In the genomic region with DNA sequence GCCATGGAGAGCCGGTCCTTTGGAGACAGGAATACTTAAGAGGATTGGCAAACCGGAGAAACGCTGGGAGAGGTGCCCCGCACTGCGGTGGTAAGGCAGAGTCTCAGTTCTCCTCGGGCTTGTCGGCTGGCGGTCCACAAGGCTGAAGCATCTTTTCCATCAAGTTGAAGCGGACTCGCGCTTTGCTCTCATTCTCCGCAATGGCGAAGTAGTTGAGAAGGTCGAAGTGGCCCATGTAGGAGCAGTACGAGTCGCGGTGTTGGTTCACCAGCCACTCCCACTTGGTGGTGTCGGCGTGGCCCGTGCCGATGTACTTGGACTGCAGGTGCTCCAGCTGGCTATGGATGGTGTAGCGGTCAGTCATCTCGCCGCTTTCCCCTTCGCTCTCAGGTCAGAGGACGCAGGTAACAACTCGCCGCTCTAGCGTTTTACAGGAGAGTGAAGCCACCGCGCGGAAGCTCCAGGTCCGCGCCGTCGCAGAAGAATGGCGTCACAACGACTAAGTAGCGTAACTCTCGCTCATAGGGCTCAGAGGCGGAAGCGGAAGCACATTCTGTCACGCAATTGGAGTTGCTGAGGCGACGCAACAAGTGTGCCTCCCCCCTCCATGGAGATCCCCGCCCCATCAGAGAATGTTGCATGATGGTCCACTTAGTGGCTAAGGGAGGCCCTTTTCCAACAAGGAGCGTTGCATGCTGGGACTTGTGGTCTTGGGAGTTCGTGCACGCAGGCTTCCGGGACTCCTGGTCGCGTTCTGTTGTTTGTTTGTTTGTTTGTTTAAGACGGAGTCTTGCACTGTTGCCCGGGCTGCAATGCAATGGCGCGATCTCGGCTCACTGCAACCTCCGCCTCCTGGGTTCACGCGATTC, we compare ENCODE assay signal across 8 cellular contexts. TPM values are rescaled to one million over a fixed set of nuclear protein-coding genes. Genes with fewer than 3 reads are reported as not detected.
DNase-seq lines count a peak whose midpoint lies in the region; ATAC-seq and TF ChIP-seq lines count a peak whose summit lies in the region.

A gene (minus strand): TSS at position 440 of the 869 bp plus-strand sequence. CDS start 76 bp downstream, at position 364.

- H2AFZ ChIP-seq in mammary epithelial cell (ENCODE audit: low read depth, low read length), result peak within 1 kb of the TSS; percentile 95

- DNase-seq in ACHN, result peak; percentile 99
- peak; percentile 98 for DNase-seq in NCI-H2227 (lab: John Stamatoyannopoulos, UW; ENCODE audit: unreplicated experiment)
- DNase-seq in WERI-Rb-1, result peak; percentile 99
- peak; percentile 100 for DNase-seq in mammary epithelial cell

- H3K27me3 ChIP-seq in WERI-Rb-1 (ENCODE audit: insufficient read depth, low read depth, severe bottlenecking) (no peaks in the 10 kb centered on the region), mammary epithelial cell (ENCODE audit: insufficient read depth, low read length) (no peaks in the 10 kb centered on the region), skeletal muscle tissue (ENCODE audit: control insufficient read depth in 3 of 3, insufficient read depth in 3 of 3, low read length in 3 of 3) (no peaks in the 10 kb centered on the region)

- 0% methylated on average over 35 of the region's 60 CpGs for WGBS in mammary epithelial cell (ENCODE audit: low coverage, missing lambda C conversion rate)

- H3K9me3 ChIP-seq in WERI-Rb-1 (ENCODE audit: severe bottlenecking) (no peaks in the 10 kb centered on the region), mammary epithelial cell (replicated peaks; ENCODE audit: insufficient read depth, low read length) (no peaks in the 10 kb centered on the region), iPS-18c (ENCODE audit: control insufficient read depth, insufficient read depth, low read length) (peaks cover 2% of the 10 kb centered on the region), skeletal muscle tissue (ENCODE audit: control insufficient read depth in 3 of 3, low read length in 3 of 3) (no peaks in the 10 kb centered on the region)

- CTCF ChIA-PET in mammary epithelial cell (lab: Charles Lee; ENCODE audit: low non-redundant PET), result no interaction called here

- H3K27ac ChIP-seq in WERI-Rb-1 (peak within 1 kb of the TSS; percentile 66), mammary epithelial cell (ENCODE audit: insufficient read depth, low read depth, low read length) (peak within 1 kb of the TSS; percentile 77), skeletal muscle tissue (ENCODE audit: low read depth, low read length) (peak within 1 kb of the TSS; percentile 77)

- BruUV-seq in mammary epithelial cell (replicated peaks; lab: Mats Ljungman, UMichigan), result TSS peak; percentile 95

- in situ Hi-C loops in ACHN (cut with HindIII; ENCODE audit: low pct_ligation_motif_present, low pct_unique_long_range_greater_than_20kb, low sequenced_read_pairs) (no loop called here), mammary epithelial cell (cut with MboI; ENCODE audit: low sequenced_read_pairs in 2 of 2) (loop anchor here in 1 of 2 donors (5.0 kb wide), 1 partner anchor 122 kb away; no protein-coding TSS in a partner anchor)

- TF ChIP-seq CTCF in WERI-Rb-1 (IDR thresholded peaks at IDR 0.05; ENCODE audit: low read depth, low read length), result no peak
- no peak for TF ChIP-seq CTCF in mammary epithelial cell (conservative IDR thresholded peaks at IDR 0.05 in 1 of 2, IDR thresholded peaks at IDR 0.05 in 1 of 2; ENCODE audit: extremely low read depth in 1 of 2, insufficient read depth in 1 of 2, low read depth in 1 of 2, low read length in 2 of 2)

- no peaks in the 10 kb centered on the region for H4K20me1 ChIP-seq in mammary epithelial cell (ENCODE audit: insufficient read depth, low read length)

- H3K36me3 ChIP-seq in WERI-Rb-1 (no peaks in the 10 kb centered on the region; the same call in 1 of the 2 replicates), mammary epithelial cell (ENCODE audit: insufficient read depth, low read length) (no peaks in the 10 kb centered on the region), skeletal muscle tissue (ENCODE audit: control insufficient read depth in 3 of 3, insufficient read depth in 3 of 3, low read length in 3 of 3) (peaks cover 0 to 3% (median 0%) of the 10 kb centered on the region in 3 donors)

- ATAC-seq in GM18873 (IDR thresholded peaks at IDR 0.05; ENCODE audit: low FRiP score, unreplicated experiment) (peak; percentile 99), HG03139 (IDR thresholded peaks at IDR 0.05; ENCODE audit: unreplicated experiment) (peak; percentile 94)

- H3K4me2 ChIP-seq in mammary epithelial cell (ENCODE audit: insufficient read depth, low read depth, low read length), result peak within 1 kb of the TSS; percentile 89

- H3K9ac ChIP-seq in mammary epithelial cell (ENCODE audit: insufficient read depth, low read length) (peak within 1 kb of the TSS; percentile 85), skeletal muscle tissue (ENCODE audit: low read depth in 1 of 3, low read length in 3 of 3) (peak within 1 kb of the TSS; percentile 90 to 98 (median 97))

- H3K4me1 ChIP-seq in mammary epithelial cell (ENCODE audit: insufficient read depth, low read length) (peaks cover 6% of the 10 kb centered on the region), skeletal muscle tissue (ENCODE audit: control insufficient read depth in 3 of 3, insufficient read depth in 3 of 3, low read length in 3 of 3) (peaks cover 16 to 26% (median 20%) of the 10 kb centered on the region in 3 donors)

- H3K4me3 ChIP-seq in WERI-Rb-1 (ENCODE audit: low read depth, low read length) (peak within 1 kb of the TSS; percentile 56), mammary epithelial cell (replicated peaks in 1 of 3; ENCODE audit: insufficient read depth in 1 of 3, low read depth in 2 of 3, low read length in 3 of 3) (peak within 1 kb of the TSS; percentile 58 to 91 (median 61)), iPS-18c (ENCODE audit: insufficient read depth, low read depth, low read length) (peak within 1 kb of the TSS; percentile 77), skeletal muscle tissue (ENCODE audit: low read length in 3 of 3) (peak within 1 kb of the TSS; percentile 97 to 100 (median 100))

- H3K79me2 ChIP-seq in mammary epithelial cell (ENCODE audit: insufficient read depth, low read length), result peaks cover 28% of the 10 kb centered on the region

- intact Hi-C loops in mammary epithelial cell (cut with micrococcal nuclease), result loop anchor here (1.0 to 10.0 kb wide), 4 partner anchors 190 to 518 kb away; a partner anchor contains a TSS

- dilution Hi-C loops in mammary epithelial cell (cut with HindIII; ENCODE audit: low sequenced_read_pairs), result no loop called here

RNA-seq across cellular contexts. Expression of the gene that starts here (rescaled TPM):
- total RNA-seq in mammary epithelial cell (100 to 1,000 TPM in 1 of 2 donors, 10 to 100 TPM in 1; 81.9 to 132 TPM), skeletal muscle tissue (71.5 TPM)
- 362 TPM for polyA plus RNA-seq in mammary epithelial cell
- polyA minus RNA-seq in mammary epithelial cell, result 224 TPM

Comparison
In these comparisons a context has a peak if more than half of its experiments do, and no peak if none do; other contexts are left out.
1. Peak in every context shown above with its lines: DNase-seq, ATAC-seq, H3K4me3 ChIP-seq and H3K27ac ChIP-seq.